Comparison of ENCODE assay signal across 9 cellular contexts in the genomic region with DNA sequence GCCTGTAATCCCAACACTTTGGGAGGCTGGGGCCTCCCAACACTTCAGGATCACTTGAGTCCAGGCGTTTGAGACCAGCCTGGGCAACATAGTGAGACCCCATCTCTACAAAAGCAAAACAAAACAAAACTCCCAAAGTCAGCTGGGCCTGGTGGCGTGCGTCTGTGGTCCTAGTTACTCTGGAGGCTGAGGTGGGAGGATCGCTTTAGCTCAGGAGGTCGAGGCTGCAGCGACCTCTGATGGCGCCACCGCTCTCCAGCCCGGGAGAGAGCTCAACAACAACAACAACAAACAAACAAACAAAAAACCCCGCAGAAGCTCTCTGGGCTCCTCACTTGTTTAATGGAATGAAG. TPM values are rescaled to one million over a fixed set of nuclear protein-coding genes. Genes with fewer than 3 reads are reported as not detected.
A peak's percentile ranks its signal among the peaks of the same experiment; 100 is the strongest.
DNase-seq lines count a peak whose midpoint lies in the region; ATAC-seq and TF ChIP-seq lines count a peak whose summit lies in the region.
"Had no signal": no experiment of that assay in that cellular context is flagged by ENCODE, and none has a peak within 500 bp of the region (broad histone marks: within the 10 kb centered on the region; RNA-seq: fewer than 3 reads in every experiment).

No MANE protein-coding gene starts in this region.

- no peak for ATAC-seq in stimulated activated naive CD8-positive, alpha-beta T cell treated with anti-CD3 and anti-CD28 coated beads, Interleukin-15, Interleukin-2, amounts not matched to agents 100 U/mL and 50 U/mL, for 24 hours
- no peak for ATAC-seq in HG02623 (IDR thresholded peaks at IDR 0.05; ENCODE audit: unreplicated experiment)

- CTCF ChIA-PET in HEK293T (lab: Yijun Ruan, JAX): no interaction called here

- H3K4me3 ChIP-seq in ectodermal cell (ENCODE audit: insufficient read depth, low read depth, low read length) (peak overlapping the region; percentile 32), MM.1S (ENCODE audit: low read length) (no peak overlapping the region)

- peaks cover 74% of the 10 kb centered on the region for H3K27me3 Mint-ChIP-seq in stimulated activated naive CD8-positive, alpha-beta T cell treated with anti-CD3 and anti-CD28 coated beads, Interleukin-15, Interleukin-2, amounts not matched to agents 100 ng/mL and 50 ng/mL, for 24 hours
- peaks cover 25% of the 10 kb centered on the region for H3K27me3 Mint-ChIP-seq in nephron (ENCODE audit: low read depth)

- H3K9ac ChIP-seq in MM.1S (ENCODE audit: low read length): no peak overlapping the region

- H2AFZ ChIP-seq in MM.1S (ENCODE audit: low read length): no peak overlapping the region

- no peak overlapping the region for H3K4me2 ChIP-seq in MM.1S (ENCODE audit: low read depth, low read length)

- no peaks in the 10 kb centered on the region for H3K36me3 ChIP-seq in ectodermal cell (ENCODE audit: control insufficient read depth, insufficient read depth, low read length)
- no peaks in the 10 kb centered on the region for H3K36me3 ChIP-seq in MM.1S (replicated peaks; ENCODE audit: insufficient read depth, low read length)

- no peaks in the 10 kb centered on the region for H4K20me1 ChIP-seq in MM.1S (ENCODE audit: insufficient read depth, low read length)

- H3F3A ChIP-seq in MM.1S (ENCODE audit: insufficient read depth, low read length): no peaks in the 10 kb centered on the region

- no peaks in the 10 kb centered on the region for H3K36me3 Mint-ChIP-seq in stimulated activated naive CD8-positive, alpha-beta T cell treated with anti-CD3 and anti-CD28 coated beads, Interleukin-15, Interleukin-2, amounts not matched to agents 100 ng/mL and 50 ng/mL, for 24 hours (ENCODE audit: low read depth)
- no peaks in the 10 kb centered on the region for H3K36me3 Mint-ChIP-seq in nephron (ENCODE audit: low read depth)
- H3K36me3 Mint-ChIP-seq: IgD-negative memory B cell had no signal

- H3K79me2 ChIP-seq in MM.1S (ENCODE audit: low read length): no peaks in the 10 kb centered on the region

- H3K4me1 ChIP-seq in ectodermal cell (ENCODE audit: control insufficient read depth, insufficient read depth, low read length): no peaks in the 10 kb centered on the region
- no peaks in the 10 kb centered on the region for H3K4me1 ChIP-seq in MM.1S (ENCODE audit: low read length)

- peaks cover 5% of the 10 kb centered on the region for H3K9me3 Mint-ChIP-seq in stimulated activated naive CD8-positive, alpha-beta T cell treated with anti-CD3 and anti-CD28 coated beads, Interleukin-15, Interleukin-2, amounts not matched to agents 100 ng/mL and 50 ng/mL, for 24 hours
- H3K9me3 Mint-ChIP-seq in nephron: no peaks in the 10 kb centered on the region

- H3K27ac ChIP-seq in ectodermal cell (ENCODE audit: insufficient read depth, low read depth, low read length, poor library complexity, severe bottlenecking): no peak overlapping the region
- no peak overlapping the region for H3K27ac ChIP-seq in MM.1S (ENCODE audit: low read length)

- H3K4me1 Mint-ChIP-seq in stimulated activated naive CD8-positive, alpha-beta T cell treated with anti-CD3 and anti-CD28 coated beads, Interleukin-15, Interleukin-2, amounts not matched to agents 100 ng/mL and 50 ng/mL, for 24 hours (ENCODE audit: low read depth): no peaks in the 10 kb centered on the region
- H3K4me1 Mint-ChIP-seq in nephron: no peaks in the 10 kb centered on the region

- POLR2A ChIA-PET in HEK293T (lab: Yijun Ruan, JAX): no interaction called here

- no peak for DNase-seq in stimulated activated naive CD8-positive, alpha-beta T cell treated with anti-CD3 and anti-CD28 coated beads, Interleukin-15, Interleukin-2, amounts not matched to agents 100 U/mL and 50 U/mL, for 24 hours
- DNase-seq in HEK293T (ENCODE audit: extremely low spot score): no peak
- no peak for DNase-seq in NCI-H1092 treated with DMSO at 0.1 percent for 48 hours (lab: John Stamatoyannopoulos, UW)
- no peak for DNase-seq in MM.1S

- no peaks in the 10 kb centered on the region for H3K9me2 ChIP-seq in MM.1S (replicated peaks; ENCODE audit: insufficient read depth, low read length)

- H3K4me3 Mint-ChIP-seq in stimulated activated naive CD8-positive, alpha-beta T cell treated with anti-CD3 and anti-CD28 coated beads, Interleukin-15, Interleukin-2, amounts not matched to agents 100 ng/mL and 50 ng/mL, for 24 hours: peak overlapping the region; percentile 17
- peak overlapping the region; percentile 67 to 78 (median 75) for H3K4me3 Mint-ChIP-seq in nephron

- peaks cover 21% of the 10 kb centered on the region for H3K27me3 ChIP-seq in ectodermal cell (ENCODE audit: control insufficient read depth, insufficient read depth, low read length, poor library complexity, severe bottlenecking)
- no peaks in the 10 kb centered on the region for H3K27me3 ChIP-seq in MM.1S (replicated peaks; ENCODE audit: insufficient read depth, low read length)

- H3K27ac Mint-ChIP-seq in stimulated activated naive CD8-positive, alpha-beta T cell treated with anti-CD3 and anti-CD28 coated beads, Interleukin-15, Interleukin-2, amounts not matched to agents 100 ng/mL and 50 ng/mL, for 24 hours: no peak overlapping the region
- H3K27ac Mint-ChIP-seq in nephron: no peak overlapping the region
- H3K27ac Mint-ChIP-seq: IgD-negative memory B cell had no signal

- TF ChIP-seq CTCF in nephron (IDR thresholded peaks at IDR 0.05; ENCODE audit: unreplicated experiment in 3 of 3): no peak
- TF ChIP-seq CTCF in MM.1S (IDR thresholded peaks at IDR 0.05; ENCODE audit: low read length): no peak

- H3K9me3 ChIP-seq in ectodermal cell (ENCODE audit: control insufficient read depth, low read length): no peaks in the 10 kb centered on the region
- no peaks in the 10 kb centered on the region for H3K9me3 ChIP-seq in MM.1S (replicated peaks; ENCODE audit: insufficient read depth, low read length)

- 39 to 45% methylated on average over 10 of the region's 10 CpGs for WGBS in ectodermal cell, 2 experiments

TF ChIP-seq in HEK293T, 16 proteins besides CTCF, POLR2A, EP300 and RAD21:
- TF ChIP-seq ARNT (IDR thresholded peaks at IDR 0.05): no peak
- TF ChIP-seq ELF4 (IDR thresholded peaks at IDR 0.05): no peak
- TF ChIP-seq FOXA1 (IDR thresholded peaks at IDR 0.05): no peak
- TF ChIP-seq ZNF384 (IDR thresholded peaks at IDR 0.05): no peak
- TF ChIP-seq TARDBP (IDR thresholded peaks at IDR 0.05): no peak
- no peak for TF ChIP-seq SP1 (IDR thresholded peaks at IDR 0.05)
- TF ChIP-seq HDGF (IDR thresholded peaks at IDR 0.05; ENCODE audit: borderline replicate concordance): no peak

RNA-seq across cellular contexts. Expression of gene ACOT12, which starts 0.5 kb away (rescaled TPM):
- 0.56 TPM for polyA plus RNA-seq in ectodermal cell (2013, experiment 1 of 4)
- polyA plus RNA-seq in ectodermal cell (2013, experiment 2 of 4): 0.59 TPM
- 0.48 TPM for polyA plus RNA-seq in ectodermal cell (2013, experiment 3 of 4)
- polyA plus RNA-seq in ectodermal cell (2013, experiment 4 of 4): 0.45 TPM
- polyA plus RNA-seq: IgD-negative memory B cell had no signal
